In the genomic region with DNA sequence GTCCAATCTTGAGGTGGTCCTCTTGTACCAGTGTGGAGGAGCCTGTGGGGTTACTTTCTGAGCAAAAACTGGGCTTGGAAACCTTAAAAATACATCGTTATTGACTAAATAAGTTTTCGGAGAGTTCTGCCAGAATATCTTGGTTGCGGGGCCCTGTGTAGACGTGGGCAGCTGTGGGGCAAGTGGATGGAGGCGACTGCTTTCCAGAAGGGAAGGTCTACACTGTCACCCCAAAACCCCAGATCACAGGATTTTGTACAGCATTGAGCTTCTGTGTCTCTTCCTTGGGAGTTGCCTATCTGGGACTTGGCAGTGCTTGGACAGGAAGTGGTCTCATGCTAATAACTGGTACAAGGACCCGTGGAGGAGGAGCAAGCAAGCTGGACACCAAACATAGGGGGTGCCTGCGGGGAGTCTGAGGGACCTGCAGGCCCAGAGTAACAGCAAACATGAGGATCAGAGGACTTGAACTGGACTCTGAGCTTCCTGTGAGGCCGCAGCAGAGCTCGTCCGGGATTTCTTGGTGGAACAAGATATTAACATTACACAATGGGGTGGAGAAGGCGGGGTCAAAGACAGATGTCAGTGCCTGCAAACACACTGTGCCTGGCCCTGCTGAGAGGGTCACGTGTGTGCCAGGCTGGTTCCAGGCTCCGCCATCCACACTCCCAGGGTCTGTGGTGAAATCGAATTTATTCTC, we compare ENCODE assay signal across 29 cellular contexts. TPM values are rescaled to one million over a fixed set of nuclear protein-coding genes. Genes with fewer than 3 reads are reported as not detected.
A peak's percentile ranks its signal among the peaks of the same experiment; 100 is the strongest.
DNase-seq lines count a peak whose midpoint lies in the region; ATAC-seq and TF ChIP-seq lines count a peak whose summit lies in the region.
"Had no signal": no experiment of that assay in that cellular context is flagged by ENCODE, and none has a peak within 500 bp of the region (broad histone marks: within the 10 kb centered on the region; RNA-seq: fewer than 3 reads in every experiment).

No MANE protein-coding gene starts in this region.

- H3K36me3 Mint-ChIP-seq in neural progenitor cell = no peaks in the 10 kb centered on the region
- H3K36me3 Mint-ChIP-seq in T-cell = no peaks in the 10 kb centered on the region

- H3K9ac ChIP-seq in neural progenitor cell = no peak overlapping the region

- no peaks in the 10 kb centered on the region for H3F3A ChIP-seq in neural progenitor cell (ENCODE audit: low read depth)

- TF ChIP-seq CTCF in esophagus muscularis mucosa (IDR thresholded peaks at IDR 0.05) (no peak), neural progenitor cell (IDR thresholded peaks at IDR 0.05) (no peak)

- intact Hi-C loops in left cardiac atrium (cut with DNase I) (loop anchor here in 1 of 2 donors (10.0 kb wide), 1 partner anchor 335 kb away; no protein-coding TSS in a partner anchor), cardiac septum (cut with DNase I) (loop anchor here (5.0 kb wide), 2 partner anchors 88 to 582 kb away; a partner anchor contains a TSS), esophagus muscularis mucosa (cut with DNase I) (loop anchor here (5.0 to 10.0 kb wide), 3 partner anchors 88 to 335 kb away; no protein-coding TSS in a partner anchor)

- no peaks in the 10 kb centered on the region for H4K20me1 ChIP-seq in neural progenitor cell (ENCODE audit: low read depth)

- H3K79me2 ChIP-seq in neural progenitor cell (ENCODE audit: low read depth) = no peaks in the 10 kb centered on the region

- H3K9me3 ChIP-seq in esophagus muscularis mucosa (no peaks in the 10 kb centered on the region), neural progenitor cell (ENCODE audit: low read depth) (no peaks in the 10 kb centered on the region)
- H3K9me3 ChIP-seq: adrenal gland, breast epithelium, heart right ventricle, prostate gland, spleen, tibial nerve had no signal

- H3K27ac Mint-ChIP-seq in neural progenitor cell (peak overlapping the region; percentile 88), T-cell (peak overlapping the region in 1 of 2 donors; percentile 11)
- H3K27ac Mint-ChIP-seq: activated CD8-positive, alpha-beta T cell treated with anti-CD3 and anti-CD28 coated beads for 36 hours; nephron; stimulated activated naive CD8-positive, alpha-beta T cell treated with anti-CD3 and anti-CD28 coated beads, Interleukin-15, Interleukin-2, amounts not matched to agents 100 ng/mL and 50 ng/mL, for 24 hours had no signal

- no peak for TF ChIP-seq EP300 in esophagus muscularis mucosa (IDR thresholded peaks at IDR 0.05)

- POLR2A ChIA-PET in T-cell (lab: Charles Lee) = no interaction called here

- H3K4me1 Mint-ChIP-seq in neural progenitor cell (peaks cover 15% of the 10 kb centered on the region), T-cell (peaks cover 15 to 16% (median 16%) of the 10 kb centered on the region in 3 donors)

- H3K4me1 ChIP-seq in esophagus muscularis mucosa (peaks cover 6 to 15% (median 8%) of the 10 kb centered on the region in 4 donors), neural progenitor cell (no peaks in the 10 kb centered on the region)
- H3K4me1 ChIP-seq: breast epithelium, prostate gland had no signal

- H3K27me3 Mint-ChIP-seq in neural progenitor cell (ENCODE audit: insufficient read depth, low read depth) = peaks cover 1% of the 10 kb centered on the region
- no peaks in the 10 kb centered on the region for H3K27me3 Mint-ChIP-seq in T-cell
- H3K27me3 Mint-ChIP-seq: stimulated activated naive CD8-positive, alpha-beta T cell treated with anti-CD3 and anti-CD28 coated beads, Interleukin-15, Interleukin-2, amounts not matched to agents 100 ng/mL and 50 ng/mL, for 24 hours had no signal

- peak in 1 of 2 donors; percentile 16 for ATAC-seq in left cardiac atrium
- no peak for ATAC-seq in T-cell (replicated peaks in 1 of 4)
- ATAC-seq: activated CD4-positive, CD25-positive, alpha-beta regulatory T cell treated with anti-CD3 and anti-CD28 coated beads, Interleukin-2, amount 50 U/mL, for 24 hours; activated CD8-positive, alpha-beta T cell treated with anti-CD3 and anti-CD28 coated beads for 36 hours had no signal

- peak overlapping the region; percentile 50 for H2AFZ ChIP-seq in neural progenitor cell (replicated peaks)

- peak; percentile 46 for DNase-seq in left cardiac atrium
- no peak for DNase-seq in cardiac septum (ENCODE audit: low spot score)
- DNase-seq in esophagus muscularis mucosa (ENCODE audit: extremely low spot score) = peak; percentile 64
- DNase-seq in neural progenitor cell (ENCODE audit: low spot score) = no peak
- no peak for DNase-seq in cortex of kidney (lab: John Stamatoyannopoulos, UW)
- DNase-seq in NCI-H2227 (lab: John Stamatoyannopoulos, UW; ENCODE audit: unreplicated experiment) = no peak
- no peak for DNase-seq in NCI-H2081 treated with DMSO at 0.1 percent for 48 hours (lab: John Stamatoyannopoulos, UW)
- DNase-seq in T-cell = no peak
- DNase-seq: activated CD8-positive, alpha-beta T cell treated with anti-CD3 and anti-CD28 coated beads for 36 hours; activated gamma-delta T cell treated with Interleukin-2 at 50 U/mL for 16 hours; activated T-cell treated with anti-CD3 and anti-CD28 coated beads, Interleukin-2, amount 50 U/mL, for 1 hour; adrenal gland; dermis blood vessel endothelial cell; H7; midbrain; NCI-H1417; NCI-H510A treated with DMSO at 0.1 percent for 48 hours; spleen; stimulated activated CD4-positive, alpha-beta T cell treated with anti-CD3 and anti-CD28 coated beads, Interleukin-4, amount 100 ng/mL, for 24 hours; T1000 had no signal

- H3K4me3 ChIP-seq in esophagus muscularis mucosa = no peak overlapping the region
- no peak overlapping the region for H3K4me3 ChIP-seq in neural progenitor cell
- H3K4me3 ChIP-seq: adrenal gland, breast epithelium, heart right ventricle, prostate gland, spleen, tibial nerve had no signal

- no peak for TF ChIP-seq POLR2A in esophagus muscularis mucosa (IDR thresholded peaks at IDR 0.05; ENCODE audit: low read depth)

- WGBS in esophagus muscularis mucosa = 82% methylated on average over 14 of the region's 14 CpGs

- no peaks in the 10 kb centered on the region for H3K27me3 ChIP-seq in esophagus muscularis mucosa
- H3K27me3 ChIP-seq in neural progenitor cell = no peaks in the 10 kb centered on the region
- H3K27me3 ChIP-seq: adrenal gland, breast epithelium, heart right ventricle, tibial nerve had no signal

- no peak overlapping the region for H3K4me2 ChIP-seq in neural progenitor cell

- H3K36me3 ChIP-seq in esophagus muscularis mucosa (no peaks in the 10 kb centered on the region), neural progenitor cell (no peaks in the 10 kb centered on the region)
- H3K36me3 ChIP-seq: adrenal gland, breast epithelium, heart right ventricle, prostate gland, spleen, tibial nerve had no signal

- H3K9me3 Mint-ChIP-seq in neural progenitor cell (no peaks in the 10 kb centered on the region), T-cell (no peaks in the 10 kb centered on the region)
- H3K9me3 Mint-ChIP-seq: nephron; stimulated activated naive CD8-positive, alpha-beta T cell treated with anti-CD3 and anti-CD28 coated beads, Interleukin-15, Interleukin-2, amounts not matched to agents 100 ng/mL and 50 ng/mL, for 24 hours had no signal

- CTCF ChIA-PET in T-cell (lab: Charles Lee) = interaction anchor here in 1 of 2 donors (0.5 kb wide), 1 partner anchor 12 kb away, joined by 3 read pairs; no protein-coding TSS in a partner anchor

- H3K4me3 Mint-ChIP-seq in neural progenitor cell = no peak overlapping the region
- H3K4me3 Mint-ChIP-seq in T-cell = no peak overlapping the region
- H3K4me3 Mint-ChIP-seq: activated CD8-positive, alpha-beta T cell treated with anti-CD3 and anti-CD28 coated beads for 36 hours; nephron; stimulated activated naive CD8-positive, alpha-beta T cell treated with anti-CD3 and anti-CD28 coated beads, Interleukin-15, Interleukin-2, amounts not matched to agents 100 ng/mL and 50 ng/mL, for 24 hours had no signal

- H3K27ac ChIP-seq in esophagus muscularis mucosa (replicated peaks in 1 of 4) (no peak overlapping the region), neural progenitor cell (no peak overlapping the region)
- H3K27ac ChIP-seq: adrenal gland, breast epithelium, C4-2B, heart right ventricle, prostate gland, RWPE1, spleen, tibial nerve had no signal

RNA-seq across cellular contexts. Expression of a gene that starts 48.0 kb away (rescaled TPM):
- total RNA-seq in left cardiac atrium (under 1 TPM in 1 of 2 donors, not detected in 1; 0.34 TPM), cardiac septum (not detected), esophagus muscularis mucosa (under 1 TPM in 1 of 4 donors, not detected in 3; 0.33 TPM), neural progenitor cell (ENCODE audit: low replicate concordance) (not detected in 2 replicates), T-cell (10 to 100 TPM; 11.9 to 56.2 (median 14.8) TPM)
- total RNA-seq: H7, tibial nerve had no signal

Comparison
In these comparisons a context has a peak if more than half of its experiments do, and no peak if none do; other contexts are left out.
1. DNase-seq: peak in left cardiac atrium (single experiment) and esophagus muscularis mucosa (single experiment); none in cardiac septum (single experiment), neural progenitor cell (single experiment), cortex of kidney (single experiment), NCI-H2227 (single experiment), NCI-H2081 treated with DMSO at 0.1 percent for 48 hours (single experiment) and T-cell (0 of 34).
2. RNA of a gene that starts 48.0 kb away (total RNA-seq): 11.9 to 56.2 TPM in T-cell; 0.34 TPM in left cardiac atrium, not detected in cardiac septum (single experiment), 0.33 TPM in esophagus muscularis mucosa and not detected in neural progenitor cell; every median in the first group is over 4 times any median in the second.